Comparison of ENCODE assay signal across 9 cellular contexts in the genomic region with DNA sequence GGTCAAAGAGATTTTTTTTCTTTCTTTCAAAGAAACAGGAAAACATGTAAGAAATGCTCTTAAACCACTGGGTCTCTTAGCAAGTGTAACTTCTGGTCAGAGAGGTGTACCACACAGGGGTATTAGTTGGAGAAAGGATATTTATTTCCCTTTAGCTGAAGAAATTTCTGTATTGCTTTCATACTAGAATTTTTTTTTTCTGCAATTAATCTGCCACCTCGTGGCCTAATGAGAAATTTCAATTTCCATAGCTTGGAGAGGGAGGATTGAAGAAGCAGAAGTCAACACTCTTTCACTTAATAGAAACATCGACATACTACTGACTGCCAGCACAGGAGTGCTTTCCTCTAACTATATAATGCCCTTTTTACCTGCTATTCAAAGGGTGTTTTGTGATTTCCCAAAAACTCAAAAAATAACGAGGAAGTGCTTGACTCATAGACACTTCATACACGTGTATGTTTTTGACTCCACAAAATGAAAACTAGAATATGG.
DNase-seq lines count a peak whose midpoint lies in the region; ATAC-seq and TF ChIP-seq lines count a peak whose summit lies in the region.
"Had no signal": no experiment of that assay in that cellular context is flagged by ENCODE, and none has a peak within 500 bp of the region (broad histone marks: within the 10 kb centered on the region; RNA-seq: fewer than 3 reads in every experiment).

No MANE protein-coding gene starts in this region.

- H2AK5ac ChIP-seq in H9 (ENCODE audit: insufficient read length, low read length): no peak overlapping the region

- no peak overlapping the region for H2BK20ac ChIP-seq in H9 (ENCODE audit: low read depth, low read length, poor library complexity, severe bottlenecking)

- no peak overlapping the region for H3K23ac ChIP-seq in H9 (ENCODE audit: insufficient read length, low read depth, low read length)

- no peaks in the 10 kb centered on the region for H3K79me1 ChIP-seq in H9 (ENCODE audit: insufficient read depth, low read depth, low read length, poor library complexity, severe bottlenecking)

- no peak overlapping the region for H3K4me3 ChIP-seq in colonic mucosa
- H3K4me3 ChIP-seq: SJSA1 had no signal

- intact Hi-C loops in colonic mucosa (cut with DNase I): loop anchor here (1.0 kb wide), 1 partner anchor 286 kb away; no protein-coding TSS in a partner anchor

- no peak overlapping the region for H3K27ac Mint-ChIP-seq in H9

- H4K91ac ChIP-seq in H9 (ENCODE audit: insufficient read length, low read depth, low read length): no peak overlapping the region

- H3K4me2 ChIP-seq in H9 (ENCODE audit: insufficient read depth, insufficient read length, low read length): no peak overlapping the region

- H3K4me1 Mint-ChIP-seq in H9: peaks cover 22 to 27% of the 10 kb centered on the region in 2 experiments

- WGBS in H9 (ENCODE audit: extremely low coverage, insufficient read length, low lambda C conversion rate): no CpG with 5 or more reads among the region's 4 CpGs

- no peak overlapping the region for H3T11ph ChIP-seq in H9 (ENCODE audit: low read length)

- H3K4me1 ChIP-seq in H9 (ENCODE audit: insufficient read depth, low read length): no peaks in the 10 kb centered on the region; the same call in 1 of the 2 replicates
- no peaks in the 10 kb centered on the region for H3K4me1 ChIP-seq in colonic mucosa
- H3K4me1 ChIP-seq: SJSA1 had no signal

- peaks cover 15 to 22% of the 10 kb centered on the region in 2 experiments for H3K9me3 Mint-ChIP-seq in H9

- H3K27me3 ChIP-seq in H9 (ENCODE audit: insufficient read depth, low read length) (no peaks in the 10 kb centered on the region; the same call in 1 of the 2 replicates), colonic mucosa (no peaks in the 10 kb centered on the region)
- H3K27me3 ChIP-seq: SJSA1 had no signal

- H2AFZ ChIP-seq in H9 (ENCODE audit: low read length): no peak overlapping the region

- H3K14ac ChIP-seq in H9 (ENCODE audit: insufficient read depth, low read length): no peak overlapping the region

- no peak overlapping the region for H3K27ac ChIP-seq in H9 (ENCODE audit: insufficient read length, low read depth, low read length)
- no peak overlapping the region for H3K27ac ChIP-seq in colonic mucosa
- H3K27ac ChIP-seq: SJSA1 had no signal

- H2BK5ac ChIP-seq in H9 (ENCODE audit: insufficient read length, low read length): no peak overlapping the region

- no peak overlapping the region for H4K5ac ChIP-seq in H9 (ENCODE audit: insufficient read length, low read depth, low read length)

- H3K79me2 ChIP-seq in H9 (ENCODE audit: insufficient read depth, low read length): no peaks in the 10 kb centered on the region

- no peak overlapping the region for H3K18ac ChIP-seq in H9 (ENCODE audit: insufficient read length, low read depth, low read length)

- H3K27me3 Mint-ChIP-seq in H9 (ENCODE audit: low read depth): peaks cover 2% of the 10 kb centered on the region

- H4K20me1 ChIP-seq in H9 (ENCODE audit: control insufficient read depth, insufficient read depth, insufficient read length): no peaks in the 10 kb centered on the region

- H2BK12ac ChIP-seq in H9 (ENCODE audit: insufficient read length, low read depth, low read length): no peak overlapping the region

- H3K9me3 ChIP-seq in H9 (ENCODE audit: control insufficient read depth, low read depth, low read length) (no peaks in the 10 kb centered on the region), colonic mucosa (no peaks in the 10 kb centered on the region)
- H3K9me3 ChIP-seq: SJSA1 had no signal

- no peak overlapping the region for H2BK120ac ChIP-seq in H9 (ENCODE audit: low read depth, low read length, poor library complexity, severe bottlenecking)

- no peaks in the 10 kb centered on the region for H3K23me2 ChIP-seq in H9 (ENCODE audit: insufficient read length, low read depth, low read length, poor library complexity, severe bottlenecking)

- peaks cover 2 to 21% (median 4%) of the 10 kb centered on the region in 3 experiments; a peak in 6 of 7 replicates for H3K36me3 Mint-ChIP-seq in H9 (ENCODE audit: insufficient read depth in 1 of 3, low read depth in 3 of 3)

- H3K4me3 Mint-ChIP-seq in H9: no peak overlapping the region

- H3K56ac ChIP-seq in H9 (ENCODE audit: insufficient read length, low read depth, low read length): no peak overlapping the region

- no peak overlapping the region for H3K4ac ChIP-seq in H9 (ENCODE audit: low read depth, low read length)

- H3K9ac ChIP-seq in H9 (ENCODE audit: extremely low read depth, insufficient read length, low read length) (no peak overlapping the region), colonic mucosa (ENCODE audit: low read depth in 2 of 2, low read length in 2 of 2) (no peak overlapping the region)

- H2BK15ac ChIP-seq in H9 (ENCODE audit: low read depth, low read length): no peak overlapping the region

- H4K8ac ChIP-seq in H9 (replicated peaks; ENCODE audit: insufficient read length, low read depth, low read length): no peak overlapping the region

- ATAC-seq in GM19452 (IDR thresholded peaks at IDR 0.05; ENCODE audit: unreplicated experiment) (no peak), HG03521 (IDR thresholded peaks at IDR 0.05; ENCODE audit: unreplicated experiment) (no peak)

- H3K36me3 ChIP-seq in colonic mucosa: no peaks in the 10 kb centered on the region
- H3K36me3 ChIP-seq: SJSA1 had no signal

- TF ChIP-seq CTCF in H9 (conservative IDR thresholded peaks at IDR 0.05) (peak; percentile 57), colonic mucosa (IDR thresholded peaks at IDR 0.05) (peak; percentile 61)

- DNase-seq in COR-L47 (lab: John Stamatoyannopoulos, UW) (peak; percentile 20), H9 (no peak), NOMO-1 (lab: John Stamatoyannopoulos, UW; ENCODE audit: unreplicated experiment in 2 of 2) (peak; percentile 2 to 40), colonic mucosa (no peak), medulla oblongata (ENCODE audit: extremely low spot score) (peak; percentile 67), NCI-H1048 (lab: John Stamatoyannopoulos, UW) (no peak)

Comparison
In these comparisons a context has a peak if more than half of its experiments do, and no peak if none do; other contexts are left out.
1. DNase-seq: peak in COR-L47 (single experiment), NOMO-1 (2 of 2) and medulla oblongata (single experiment); none in H9 (single experiment), colonic mucosa (single experiment) and NCI-H1048 (single experiment).